ENCODE assay signal across 12 cellular contexts in genomic region chr11:125166903-125167291, GRCh38. TPM values are rescaled to one million over a fixed set of nuclear protein-coding genes. Genes with fewer than 3 reads are reported as not detected.
A peak's percentile ranks its signal among the peaks of the same experiment; 100 is the strongest.
DNase-seq lines count a peak whose midpoint lies in the region; ATAC-seq, FAIRE-seq and TF ChIP-seq lines count a peak whose summit lies in the region.
"Had no signal": no experiment of that assay in that cellular context is flagged by ENCODE, and none has a peak within 500 bp of the region (broad histone marks: within the 10 kb centered on the region; RNA-seq: fewer than 3 reads in every experiment).

No MANE protein-coding gene starts in this region.

- TF ChIP-seq CTCF in endothelial cell of umbilical vein (IDR thresholded peaks at IDR 0.05; ENCODE audit: extremely low read depth in 1 of 2, insufficient read depth in 1 of 2, low read depth in 1 of 2, low read length in 2 of 2) (no peak), nephron (IDR thresholded peaks at IDR 0.05; ENCODE audit: unreplicated experiment in 3 of 3) (no peak), tibial nerve (IDR thresholded peaks at IDR 0.05) (no peak)

- dilution Hi-C loops in endothelial cell of umbilical vein (cut with MboI; ENCODE audit: extremely low pct_ligation_motif_present, low sequenced_read_pairs) = no loop called here

- no peak for DNase-seq in activated T-cell treated with anti-CD3 and anti-CD28 coated beads, Interleukin-2, amount 50 U/mL, for 4 hours
- DNase-seq in activated T-cell treated with anti-CD3 and anti-CD28 coated beads for 4 hours (no peak), endothelial cell of umbilical vein (ENCODE audit: low read depth, low spot score) (no peak), tibial nerve (ENCODE audit: low spot score in 2 of 2) (no peak), HT-29 (ENCODE audit: low spot score) (no peak)
- DNase-seq: NCI-H510A had no signal

- H3K27ac Mint-ChIP-seq in nephron = peak overlapping the region; percentile 99

- no peak overlapping the region for H3K27ac ChIP-seq in endothelial cell of umbilical vein (ENCODE audit: insufficient read depth, low read depth, low read length)
- peak overlapping the region; percentile 75 to 94 (median 88) for H3K27ac ChIP-seq in tibial nerve

- intact Hi-C loops in endothelial cell of umbilical vein (cut with micrococcal nuclease) = loop anchor here (1.0 to 10.0 kb wide), 3 partner anchors 58 to 708 kb away; partner anchors contain the start of gene SLC37A2

- 7 to 16% methylated on average over 8 to 10 of the region's 10 CpGs for WGBS in tibial nerve, 2 donors

- no peak for TF ChIP-seq EP300 in tibial nerve (IDR thresholded peaks at IDR 0.05)

- no peaks in the 10 kb centered on the region for H3K36me3 Mint-ChIP-seq in activated T-cell treated with anti-CD3 and anti-CD28 coated beads, Interleukin-2, amount 50 U/mL, for 4 hours (ENCODE audit: insufficient read depth)
- H3K36me3 Mint-ChIP-seq in nephron (ENCODE audit: low read depth) = peaks cover 4% of the 10 kb centered on the region

- CTCF ChIA-PET in endothelial cell of umbilical vein (lab: Charles Lee) = interaction anchor here (0.9 to 10.4 kb wide), 4 partner anchors 9 to 178 kb away, joined by 3 to 188 read pairs (median 11); no protein-coding TSS in a partner anchor

- H3K79me2 ChIP-seq in endothelial cell of umbilical vein (ENCODE audit: control insufficient read depth, insufficient read depth, low read length) = no peaks in the 10 kb centered on the region

- H3K9me1 ChIP-seq in endothelial cell of umbilical vein (replicated peaks; ENCODE audit: control insufficient read depth, extremely low read depth, insufficient read depth, low read length) = no peaks in the 10 kb centered on the region

- H2AFZ ChIP-seq in endothelial cell of umbilical vein (ENCODE audit: low read depth, low read length) = peak overlapping the region; percentile 83

- H3K36me3 ChIP-seq in endothelial cell of umbilical vein (ENCODE audit: control insufficient read depth in 2 of 2, extremely low read depth in 1 of 2, insufficient read depth in 2 of 2, low read length in 2 of 2) (no peaks in the 10 kb centered on the region), tibial nerve (no peaks in the 10 kb centered on the region)

- no peak for FAIRE-seq in endothelial cell of umbilical vein (lab: Jason Lieb, UNC)
- FAIRE-seq: A204.1 had no signal

- H3K4me2 ChIP-seq in endothelial cell of umbilical vein (ENCODE audit: insufficient read depth, low read length) = peak overlapping the region; percentile 91

- no peaks in the 10 kb centered on the region for H3K9me3 Mint-ChIP-seq in activated T-cell treated with anti-CD3 and anti-CD28 coated beads, Interleukin-2, amount 50 U/mL, for 4 hours
- no peaks in the 10 kb centered on the region for H3K9me3 Mint-ChIP-seq in nephron

- H3K27me3 Mint-ChIP-seq in activated T-cell treated with anti-CD3 and anti-CD28 coated beads, Interleukin-2, amount 50 U/mL, for 4 hours (ENCODE audit: low read depth) = peaks cover 72% of the 10 kb centered on the region
- peaks cover 7% of the 10 kb centered on the region for H3K27me3 Mint-ChIP-seq in nephron (ENCODE audit: low read depth)

- H3K4me1 Mint-ChIP-seq in activated T-cell treated with anti-CD3 and anti-CD28 coated beads, Interleukin-2, amount 50 U/mL, for 4 hours (ENCODE audit: low read depth) = peaks cover 17% of the 10 kb centered on the region
- H3K4me1 Mint-ChIP-seq in nephron = peaks cover 75% of the 10 kb centered on the region

- peak overlapping the region in 1 of 3 experiments; percentile 53 for H3K4me3 ChIP-seq in endothelial cell of umbilical vein (replicated peaks in 1 of 3; ENCODE audit: insufficient read depth in 1 of 3, low read depth in 1 of 3, low read length in 3 of 3)
- peak overlapping the region; percentile 64 to 82 (median 72) for H3K4me3 ChIP-seq in tibial nerve

- H3K9me3 ChIP-seq in endothelial cell of umbilical vein (replicated peaks; ENCODE audit: control insufficient read depth, insufficient read depth, low read length) (no peaks in the 10 kb centered on the region), tibial nerve (no peaks in the 10 kb centered on the region)

- POLR2A ChIA-PET in endothelial cell of umbilical vein (lab: Charles Lee) = no interaction called here

- BruUV-seq in endothelial cell of umbilical vein (replicated peaks; lab: Mats Ljungman, UMichigan) = no TSS peak

- H4K20me1 ChIP-seq in endothelial cell of umbilical vein (replicated peaks; ENCODE audit: control insufficient read depth, extremely low read depth, insufficient read depth, low read length) = no peaks in the 10 kb centered on the region

- ATAC-seq in activated T-cell treated with anti-CD3 and anti-CD28 coated beads, Interleukin-2, amount 50 U/mL, for 4 hours = no peak
- ATAC-seq in GM19328 (IDR thresholded peaks at IDR 0.05; ENCODE audit: unreplicated experiment) (no peak), GM19455 (IDR thresholded peaks at IDR 0.05; ENCODE audit: unreplicated experiment) (no peak)
- ATAC-seq: left colon had no signal

- peak overlapping the region; percentile 6 for H3K4me3 Mint-ChIP-seq in activated T-cell treated with anti-CD3 and anti-CD28 coated beads, Interleukin-2, amount 50 U/mL, for 4 hours
- H3K4me3 Mint-ChIP-seq in nephron = peak overlapping the region; percentile 97 to 98 (median 98)

- H3K27me3 ChIP-seq in endothelial cell of umbilical vein (ENCODE audit: control insufficient read depth in 2 of 2, insufficient read depth in 2 of 2, low read length in 2 of 2) (peaks cover 32 to 38% of the 10 kb centered on the region in 2 experiments), tibial nerve (no peaks in the 10 kb centered on the region)

- no peak for TF ChIP-seq POLR2A in endothelial cell of umbilical vein (IDR thresholded peaks at IDR 0.05; ENCODE audit: low read depth, low read length)
- TF ChIP-seq POLR2A in tibial nerve (IDR thresholded peaks at IDR 0.05) = no peak

- peaks cover 16% of the 10 kb centered on the region for H3K4me1 ChIP-seq in endothelial cell of umbilical vein (ENCODE audit: control insufficient read depth, extremely low read depth, insufficient read depth, low read length)
- peaks cover 0 to 66% (median 27%) of the 10 kb centered on the region in 4 donors for H3K4me1 ChIP-seq in tibial nerve

- no peak overlapping the region for H3K9ac ChIP-seq in endothelial cell of umbilical vein (replicated peaks; ENCODE audit: extremely low read depth, insufficient read depth, low read length)

TF ChIP-seq in endothelial cell of umbilical vein, 7 proteins besides CTCF, POLR2A, EP300 and RAD21:
- TF ChIP-seq JUN (IDR thresholded peaks at IDR 0.05; ENCODE audit: borderline replicate concordance, insufficient read depth, insufficient read length, low read depth) (no peak), GATA2 (IDR thresholded peaks at IDR 0.05; ENCODE audit: insufficient read depth, insufficient read length, low read depth, low read length) (no peak), POLR2AphosphoS5 (IDR thresholded peaks at IDR 0.05; ENCODE audit: insufficient read depth, low read depth, low read length) (no peak)

RNA-seq across cellular contexts. Expression of gene PKNOX2, which starts 2.3 kb away (rescaled TPM):
- under 1 TPM in 1 of 3 donors, not detected in 2; 0.38 TPM for total RNA-seq in activated T-cell treated with anti-CD3 and anti-CD28 coated beads, Interleukin-2, amount 50 U/mL, for 4 hours
- total RNA-seq in endothelial cell of umbilical vein = 0.11 and 0.14 TPM in 2 replicates
- 0.89 and 0.91 TPM in 2 replicates for polyA plus RNA-seq in endothelial cell of umbilical vein
- 0.77 and 1.1 TPM in 2 replicates for polyA plus RNA-seq in endothelial cell of umbilical vein (2011; cell fraction: cytosol; rRNA removed)
- polyA plus RNA-seq in endothelial cell of umbilical vein (2011; cell fraction: nucleus; rRNA removed) = 1.4 and 2.9 TPM in 2 replicates
- 0.15 TPM in 1 of 2 replicates, not detected in the other for polyA plus RNA-seq in endothelial cell of umbilical vein (2012)
- 1.1 and 1.4 TPM in 2 replicates for polyA minus RNA-seq in endothelial cell of umbilical vein
- not detected for polyA minus RNA-seq in endothelial cell of umbilical vein (2011; cell fraction: cytosol; rRNA and poly(A)+ RNA removed)
- 1.0 and 3.6 TPM in 2 replicates for polyA minus RNA-seq in endothelial cell of umbilical vein (2011; cell fraction: nucleus; rRNA and poly(A)+ RNA removed)
- 1 to 10 TPM; 5.7 to 7.2 (median 6.4) TPM for total RNA-seq in tibial nerve
- not detected in 2 replicates for total RNA-seq in HT-29 (2014; rRNA removed; shearing (Covaris generic))
- total RNA-seq: dermis microvascular lymphatic vessel endothelial cell had no signal

RNA-seq across cellular contexts. Expression of gene TMEM218, which starts 55.5 kb away (rescaled TPM):
- total RNA-seq in activated T-cell treated with anti-CD3 and anti-CD28 coated beads, Interleukin-2, amount 50 U/mL, for 4 hours = 10 to 100 TPM; 10.6 to 13.1 (median 12.3) TPM
- 17.9 and 23.8 TPM in 2 replicates for total RNA-seq in endothelial cell of umbilical vein
- polyA plus RNA-seq in endothelial cell of umbilical vein = 38.2 and 45.1 TPM in 2 replicates
- polyA plus RNA-seq in endothelial cell of umbilical vein (2011; cell fraction: cytosol; rRNA removed) = 28.7 and 28.8 TPM in 2 replicates
- 28.4 and 37.1 TPM in 2 replicates for polyA plus RNA-seq in endothelial cell of umbilical vein (2011; cell fraction: nucleus; rRNA removed)
- polyA plus RNA-seq in endothelial cell of umbilical vein (2012) = 18.8 and 22.6 TPM in 2 replicates
- 17.9 and 21.5 TPM in 2 replicates for polyA minus RNA-seq in endothelial cell of umbilical vein
- 2.6 TPM for polyA minus RNA-seq in endothelial cell of umbilical vein (2011; cell fraction: cytosol; rRNA and poly(A)+ RNA removed)
- polyA minus RNA-seq in endothelial cell of umbilical vein (2011; cell fraction: nucleus; rRNA and poly(A)+ RNA removed) = 5.9 and 13.3 TPM in 2 replicates
- total RNA-seq in tibial nerve = 10 to 100 TPM; 17.2 to 30.6 (median 20.7) TPM
- total RNA-seq in HT-29 (2014; rRNA removed; shearing (Covaris generic)) = 20.9 and 26.1 TPM in 2 replicates
